In genomic region chr19:1261863-1262686, GRCh38 we compare ENCODE assay signal across 8 cellular contexts. TPM values are rescaled to one million over a fixed set of nuclear protein-coding genes. Genes with fewer than 3 reads are reported as not detected.
A peak's percentile ranks its signal among the peaks of the same experiment; 100 is the strongest.
DNase-seq lines count a peak whose midpoint lies in the region; ATAC-seq and TF ChIP-seq lines count a peak whose summit lies in the region.

No MANE protein-coding gene starts in this region.

- H3K27ac ChIP-seq in breast epithelium (peak overlapping the region; percentile 97 to 98), subcutaneous abdominal adipose tissue (ENCODE audit: low read depth, low read length) (peak overlapping the region; percentile 86)

- H3K27me3 ChIP-seq in breast epithelium (no peaks in the 10 kb centered on the region), subcutaneous abdominal adipose tissue (ENCODE audit: control insufficient read depth in 5 of 5, insufficient read depth in 4 of 5, low read length in 5 of 5) (peaks cover 0 to 6% (median 0%) of the 10 kb centered on the region in 5 donors)

- ATAC-seq in left lobe of liver (peak; percentile 61), GM21381 (IDR thresholded peaks at IDR 0.05; ENCODE audit: unreplicated experiment) (no peak), HG03039 (IDR thresholded peaks at IDR 0.05; ENCODE audit: unreplicated experiment) (no peak)

- no peak for TF ChIP-seq CTCF in breast epithelium (IDR thresholded peaks at IDR 0.05)

- H3K9ac ChIP-seq in ES-I3 (ENCODE audit: low read depth, low read length) (peak overlapping the region; percentile 70), subcutaneous abdominal adipose tissue (ENCODE audit: low read length in 5 of 5) (peak overlapping the region in 3 of 5 donors; percentile 55 to 73 (median 73))

- peaks cover 22% of the 10 kb centered on the region for H3K4me1 ChIP-seq in ES-I3 (ENCODE audit: insufficient read depth, low read length)
- peaks cover 35 to 49% of the 10 kb centered on the region in 2 donors for H3K4me1 ChIP-seq in breast epithelium
- peaks cover 17 to 77% (median 70%) of the 10 kb centered on the region in 5 donors for H3K4me1 ChIP-seq in subcutaneous abdominal adipose tissue (ENCODE audit: control insufficient read depth in 5 of 5, insufficient read depth in 5 of 5, low read length in 5 of 5)

- H3K9me3 ChIP-seq in ES-I3 (ENCODE audit: control insufficient read depth, insufficient read depth, low read length) (no peaks in the 10 kb centered on the region), breast epithelium (no peaks in the 10 kb centered on the region), subcutaneous abdominal adipose tissue (ENCODE audit: control insufficient read depth in 5 of 5, low read length in 5 of 5) (peaks cover 0 to 2% (median 0%) of the 10 kb centered on the region in 5 donors)

- peak overlapping the region; percentile 57 to 79 (median 70) for H3K4me3 ChIP-seq in breast epithelium
- peak overlapping the region in 3 of 5 donors; percentile 67 to 81 (median 73) for H3K4me3 ChIP-seq in subcutaneous abdominal adipose tissue (ENCODE audit: low read depth in 1 of 5, low read length in 5 of 5)

- peak; percentile 62 for DNase-seq in NCI-H69 (lab: John Stamatoyannopoulos, UW)
- peak; percentile 84 to 91 for DNase-seq in breast epithelium (ENCODE audit: low spot score in 2 of 2)
- peak; percentile 98 for DNase-seq in left lobe of liver (ENCODE audit: low spot score)
- DNase-seq in GOT3 (lab: John Stamatoyannopoulos, UW): no peak

- no peak for TF ChIP-seq POLR2A in breast epithelium (IDR thresholded peaks at IDR 0.05)

- intact Hi-C loops in breast epithelium (cut with DNase I; ENCODE audit: low total_unique reads): no loop called here

- no peaks in the 10 kb centered on the region; the same call in 1 of the 2 replicates for H3K36me3 ChIP-seq in ES-I3 (ENCODE audit: insufficient read depth, low read length)
- no peaks in the 10 kb centered on the region for H3K36me3 ChIP-seq in breast epithelium
- peaks cover 0 to 12% (median 4%) of the 10 kb centered on the region in 5 donors for H3K36me3 ChIP-seq in subcutaneous abdominal adipose tissue (ENCODE audit: control insufficient read depth in 5 of 5, insufficient read depth in 5 of 5, low read length in 5 of 5)

RNA-seq across cellular contexts. Expression of gene CIRBP, which starts 7.1 kb away (rescaled TPM):
- total RNA-seq in breast epithelium: 100 to 1,000 TPM; 458 to 758 (median 656) TPM
- 125 TPM for total RNA-seq in left lobe of liver

RNA-seq across cellular contexts. Expression of gene FAM174C, which starts 13.3 kb away (rescaled TPM):
- total RNA-seq in breast epithelium: 10 to 100 TPM; 43.9 to 60.6 (median 53.1) TPM
- 48.0 TPM for total RNA-seq in left lobe of liver

RNA-seq across cellular contexts. Expression of gene MIDN, which starts 13.7 kb away (rescaled TPM):
- total RNA-seq in breast epithelium (10 to 100 TPM; 13.8 to 28.5 (median 22.4) TPM), left lobe of liver (51.7 TPM)

RNA-seq across cellular contexts. Expression of gene ATP5F1D, which starts 20.5 kb away (rescaled TPM):
- total RNA-seq in breast epithelium (10 to 100 TPM; 47.6 to 64.9 (median 61.3) TPM), left lobe of liver (282 TPM)

RNA-seq across cellular contexts. Expression of gene EFNA2, which starts 23.6 kb away (rescaled TPM):
- total RNA-seq in breast epithelium (under 1 TPM in 1 of 3 donors, not detected in 2; 0.66 TPM), left lobe of liver (8.6 TPM)
